20 cellular contexts compared by ENCODE assay signal in the genomic region with DNA sequence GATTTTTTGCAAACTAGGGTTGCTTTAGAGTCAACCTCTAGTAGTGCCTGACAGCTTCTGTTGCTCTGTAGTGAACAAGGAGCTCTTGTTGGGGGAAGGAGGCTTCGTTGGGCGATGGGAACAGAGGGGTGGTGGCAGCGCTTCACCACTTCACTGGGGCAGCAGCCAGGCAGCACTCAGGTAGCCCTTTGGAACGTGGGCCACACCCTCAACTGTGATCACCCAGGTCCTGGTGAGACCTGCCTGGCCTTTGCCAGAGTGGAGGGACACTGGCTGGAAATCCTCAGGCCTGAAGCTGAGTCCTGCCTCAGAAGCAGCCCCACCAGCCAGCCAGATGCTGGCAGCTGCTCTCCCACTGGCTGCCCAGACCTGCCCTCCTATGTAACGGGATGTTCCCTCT. TPM values are rescaled to one million over a fixed set of nuclear protein-coding genes. Genes with fewer than 3 reads are reported as not detected.
DNase-seq lines count a peak whose midpoint lies in the region; ATAC-seq and TF ChIP-seq lines count a peak whose summit lies in the region.
"Had no signal": no experiment of that assay in that cellular context is flagged by ENCODE, and none has a peak within 500 bp of the region (broad histone marks: within the 10 kb centered on the region; RNA-seq: fewer than 3 reads in every experiment).

No MANE protein-coding gene starts in this region.

- no peaks in the 10 kb centered on the region for H3K4me1 ChIP-seq in colonic mucosa
- H3K4me1 ChIP-seq in mucosa of descending colon (ENCODE audit: low read depth), result peaks cover 6% of the 10 kb centered on the region
- peaks cover 7 to 13% of the 10 kb centered on the region in 2 donors for H3K4me1 ChIP-seq in thyroid gland
- H3K4me1 ChIP-seq: HAP-1 had no signal

- no peaks in the 10 kb centered on the region for H3K36me3 Mint-ChIP-seq in Calu3 (ENCODE audit: insufficient read depth, unreplicated experiment)
- H3K36me3 Mint-ChIP-seq: CD4-positive, alpha-beta memory T cell had no signal

- ATAC-seq in mucosa of descending colon, result peak; percentile 90
- ATAC-seq: GM12878 had no signal

- H3K27ac ChIP-seq in colonic mucosa (no peak overlapping the region), thyroid gland (peak overlapping the region in 1 of 3 donors; percentile 23)

- H3K9ac ChIP-seq in colonic mucosa (ENCODE audit: low read depth in 2 of 2, low read length in 2 of 2), result no peak overlapping the region

- TF ChIP-seq POLR2A in thyroid gland (IDR thresholded peaks at IDR 0.05), result no peak

- H3K27me3 Mint-ChIP-seq in Calu3 (ENCODE audit: unreplicated experiment), result peaks cover 89% of the 10 kb centered on the region

- no peaks in the 10 kb centered on the region for H3K9me3 ChIP-seq in colonic mucosa
- H3K9me3 ChIP-seq in mucosa of descending colon, result no peaks in the 10 kb centered on the region
- no peaks in the 10 kb centered on the region for H3K9me3 ChIP-seq in thyroid gland
- H3K9me3 ChIP-seq: HAP-1 had no signal

- H3K4me1 Mint-ChIP-seq in Calu3 (ENCODE audit: low read depth, unreplicated experiment), result no peaks in the 10 kb centered on the region

- BruUV-seq in Calu3 (replicated peaks; lab: Mats Ljungman, UMichigan), result no TSS peak

- DNase-seq in colonic mucosa, result peak; percentile 63
- peak; percentile 69 to 77 (median 69) for DNase-seq in mucosa of descending colon
- DNase-seq in thyroid gland, result peak; percentile 83 to 86
- DNase-seq in Calu3, result no peak
- no peak for DNase-seq in NCI-H1048 (lab: John Stamatoyannopoulos, UW)
- no peak for DNase-seq in occipital lobe (lab: John Stamatoyannopoulos, UW)
- no peak for DNase-seq in hypothalamus (lab: John Stamatoyannopoulos, UW)
- DNase-seq: C1 segment of cervical spinal cord; CD4-positive, alpha-beta memory T cell; COR-L47; DMS 273 treated with DMSO at 0.1 percent for 48 hours; DMS79; EL; GDM1; GOT3; HFFc6 had no signal

- H3K27ac Mint-ChIP-seq in Calu3 (ENCODE audit: unreplicated experiment), result no peak overlapping the region
- H3K27ac Mint-ChIP-seq: CD4-positive, alpha-beta memory T cell; HFFc6 had no signal

- CTCF ChIA-PET in Calu3 (lab: Charles Lee), result no interaction called here

- no peak overlapping the region for H3K4me3 Mint-ChIP-seq in Calu3 (ENCODE audit: low read depth, unreplicated experiment)
- H3K4me3 Mint-ChIP-seq: CD4-positive, alpha-beta memory T cell; HFFc6 had no signal

- WGBS in thyroid gland, 2 donors, result 50 to 70% methylated on average over 5 of the region's 5 CpGs

- no peaks in the 10 kb centered on the region for H3K36me3 ChIP-seq in colonic mucosa
- no peaks in the 10 kb centered on the region for H3K36me3 ChIP-seq in mucosa of descending colon (ENCODE audit: low read depth)
- no peaks in the 10 kb centered on the region for H3K36me3 ChIP-seq in thyroid gland
- H3K36me3 ChIP-seq: HAP-1 had no signal

- H3K4me3 ChIP-seq in colonic mucosa (no peak overlapping the region), mucosa of descending colon (no peak overlapping the region), thyroid gland (replicated peaks in 1 of 3) (no peak overlapping the region)
- H3K4me3 ChIP-seq: GM12878, HAP-1 had no signal

- no peaks in the 10 kb centered on the region for H3K9me3 Mint-ChIP-seq in Calu3 (ENCODE audit: low read depth, unreplicated experiment)
- H3K9me3 Mint-ChIP-seq: CD4-positive, alpha-beta memory T cell had no signal

- intact Hi-C loops in colonic mucosa (cut with DNase I) (no loop called here), mucosa of descending colon (cut with DNase I, micrococcal nuclease) (no loop called here), thyroid gland (cut with DNase I) (no loop called here), Calu3 (cut with micrococcal nuclease; ENCODE audit: unreplicated experiment) (no loop called here)

- no peak for TF ChIP-seq CTCF in colonic mucosa (IDR thresholded peaks at IDR 0.05)
- TF ChIP-seq CTCF in mucosa of descending colon (IDR thresholded peaks at IDR 0.05), result no peak
- TF ChIP-seq CTCF in thyroid gland (IDR thresholded peaks at IDR 0.05), result no peak
- no peak for TF ChIP-seq CTCF in Calu3 (IDR thresholded peaks at IDR 0.05; ENCODE audit: unreplicated experiment)

- H3K27me3 ChIP-seq in colonic mucosa, result no peaks in the 10 kb centered on the region
- no peaks in the 10 kb centered on the region for H3K27me3 ChIP-seq in thyroid gland

RNA-seq across cellular contexts. Expression of a gene that starts 10.4 kb away (rescaled TPM):
- total RNA-seq in colonic mucosa (10 to 100 TPM; 11.7 to 28.8 TPM), mucosa of descending colon (10 to 100 TPM; 34.3 to 80.4 (median 51.1) TPM), thyroid gland (10 to 100 TPM; 10.5 to 89.5 (median 53.6) TPM), Calu3 (2022) (not detected in 2 replicates), occipital lobe (1.7 TPM)
- total RNA-seq: A172, A673, GM12878, HFFc6 had no signal

Comparison
In these comparisons a context has a peak if more than half of its experiments do, and no peak if none do; other contexts are left out.
1. DNase-seq: peak in colonic mucosa (single experiment), mucosa of descending colon (3 of 3) and thyroid gland (2 of 2); none in Calu3 (single experiment), NCI-H1048 (single experiment), occipital lobe (single experiment) and hypothalamus (0 of 51).